8 cellular contexts compared by ENCODE assay signal in the genomic region with DNA sequence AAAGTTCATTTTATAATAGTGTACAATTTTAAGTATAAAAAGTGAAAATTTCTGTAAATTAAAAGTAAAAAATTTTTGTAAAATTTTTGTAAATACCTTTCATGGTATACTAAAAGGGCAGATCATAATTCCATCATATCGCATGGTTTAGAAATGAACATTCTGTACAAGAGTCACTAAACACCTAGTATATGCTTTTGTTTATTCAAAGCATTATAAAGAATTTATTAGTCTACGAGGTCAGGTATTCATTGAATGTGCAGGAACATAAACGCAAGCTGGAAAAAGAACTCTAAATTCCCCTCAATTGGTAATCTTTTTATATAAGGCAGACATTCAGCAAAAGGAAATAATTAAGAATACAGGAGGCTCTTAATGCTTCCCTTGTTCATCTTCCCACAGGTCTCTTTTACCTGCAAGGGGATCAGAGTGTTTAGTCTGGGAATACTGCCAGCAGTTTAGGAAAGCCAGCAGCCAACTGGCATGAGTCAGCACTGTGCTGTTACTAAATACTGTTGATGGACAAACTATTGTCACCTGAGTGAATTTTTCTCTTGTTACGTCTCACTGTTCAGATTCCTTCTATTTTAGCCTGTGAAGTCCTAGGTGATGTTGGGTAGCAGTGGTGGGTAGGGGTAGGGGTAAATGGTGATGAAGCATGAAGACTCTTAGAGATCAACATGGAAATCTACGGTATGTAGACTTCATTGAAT.
DNase-seq lines count a peak whose midpoint lies in the region; ATAC-seq, FAIRE-seq and TF ChIP-seq lines count a peak whose summit lies in the region.

No MANE protein-coding gene starts in this region.

- intact Hi-C loops in pancreas (cut with DNase I), result no loop called here

- FAIRE-seq in pancreas (lab: Jason Lieb, UNC), result peak; percentile 71
- no peak for FAIRE-seq in D721Med (lab: Jason Lieb, UNC)

- no peaks in the 10 kb centered on the region for H3K27me3 ChIP-seq in pancreas

- peak; percentile 32 for DNase-seq in ELR (ENCODE audit: low read depth)
- DNase-seq in NCI-H345 (lab: John Stamatoyannopoulos, UW), result peak; percentile 74
- DNase-seq in erythroblast (lab: John Stamatoyannopoulos, UW), result peak; percentile 17 to 61
- peak in 4 of 6 donors; percentile 41 to 63 (median 56) for DNase-seq in pancreas
- DNase-seq in D721Med (ENCODE audit: insufficient read length, low spot score), result no peak
- DNase-seq in Kasumi-1 (lab: John Stamatoyannopoulos, UW), result no peak

- no peak for TF ChIP-seq POLR2A in erythroblast (IDR thresholded peaks at IDR 0.05; ENCODE audit: low read length)

- H3K9me3 ChIP-seq in pancreas, result no peaks in the 10 kb centered on the region

- WGBS in pancreas, 2 donors, result 48 to 52% methylated on average over 5 of the region's 5 CpGs

- ATAC-seq in pancreas (peak; percentile 88 to 97 (median 95)), HG03520 (IDR thresholded peaks at IDR 0.05; ENCODE audit: unreplicated experiment) (no peak), HG02571 (IDR thresholded peaks at IDR 0.05; ENCODE audit: unreplicated experiment) (no peak)

- H3K4me1 ChIP-seq in pancreas, result peaks cover 0 to 6% (median 4%) of the 10 kb centered on the region in 3 donors

- TF ChIP-seq CTCF in pancreas (IDR thresholded peaks at IDR 0.05) (no peak), D721Med (IDR thresholded peaks at IDR 0.05; ENCODE audit: insufficient read depth, missing control alignments) (no peak)

- peaks cover 0 to 8% (median 6%) of the 10 kb centered on the region in 3 donors for H3K36me3 ChIP-seq in pancreas

- H3K27ac ChIP-seq in pancreas, result peak overlapping the region in 2 of 4 donors; percentile 29 to 58

- H3K4me3 ChIP-seq in pancreas, result no peak overlapping the region

Comparison
In these comparisons a context has a peak if more than half of its experiments do, and no peak if none do; other contexts are left out.
1. DNase-seq: peak in ELR (single experiment), NCI-H345 (single experiment), erythroblast (2 of 2) and pancreas (4 of 6); none in D721Med (single experiment) and Kasumi-1 (0 of 2).
2. ATAC-seq: peak in pancreas (4 of 4); none in HG03520 (single experiment) and HG02571 (single experiment).